ENCODE assay signal across 22 cellular contexts in the genomic region with DNA sequence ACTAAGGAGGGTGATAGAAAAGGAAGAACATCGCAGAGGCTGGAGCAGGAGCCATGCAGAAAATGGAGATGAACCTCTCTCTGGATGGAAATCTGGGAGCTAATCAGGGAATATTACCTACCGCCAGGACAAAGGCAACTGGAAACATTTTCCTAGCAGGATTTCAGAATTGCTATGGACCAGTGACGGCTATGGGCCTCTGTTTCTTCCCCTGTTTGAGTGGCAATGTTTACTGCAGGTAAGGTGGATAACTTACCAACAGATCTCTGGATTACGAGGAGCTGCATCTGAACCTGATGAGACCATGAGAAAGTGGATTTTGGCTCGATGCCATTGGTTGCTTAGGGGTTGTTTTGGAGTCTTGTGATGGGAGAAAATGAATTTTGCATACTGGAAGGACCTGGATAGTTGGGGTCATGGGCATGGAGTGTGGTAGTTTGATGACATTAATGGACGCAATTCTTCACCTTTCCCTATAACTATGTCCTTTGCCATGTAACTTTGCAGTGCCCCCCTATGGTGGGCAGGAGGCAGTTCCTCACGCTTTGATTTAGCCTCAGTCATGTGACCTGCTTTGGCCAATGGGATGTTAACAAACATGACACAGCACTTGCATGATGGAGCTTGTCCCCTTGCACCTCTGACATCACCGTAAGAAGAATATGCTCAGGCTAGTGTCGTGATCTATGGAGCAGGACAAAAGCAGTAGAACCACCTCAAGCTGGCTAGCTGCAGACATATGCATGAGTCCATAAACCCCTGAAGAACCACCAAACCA.
"Had no signal": no experiment of that assay in that cellular context is flagged by ENCODE, and none has a peak within 500 bp of the region (broad histone marks: within the 10 kb centered on the region; RNA-seq: fewer than 3 reads in every experiment).

No MANE protein-coding gene starts in this region.

- DNase-seq: activated CD4-positive, alpha-beta T cell treated with anti-CD3 and anti-CD28 coated beads, Interleukin-2, amount 10 ng/mL, durations not matched to agents 24 days and 14 days; activated effector memory CD4-positive, alpha-beta T cell treated with anti-CD3 and anti-CD28 coated beads, Interleukin-2, amount 50 U/mL, for 16 hours; amygdala; cerebellar nuclear complex; effector memory CD8-positive, alpha-beta T cell; glutamatergic neuron; left colon; mucosa of descending colon; naive thymus-derived CD8-positive, alpha-beta T cell; nucleus accumbens; stimulated activated CD4-positive, alpha-beta T cell treated with anti-CD3 and anti-CD28 coated beads, Interleukin-1b, Interleukin-23, amount 100 ng/mL, for 48 hours; stimulated activated naive CD4-positive, alpha-beta T cell; substantia nigra; T-cell; T1000 had no signal

- H3K27me3 ChIP-seq: right atrium auricular region had no signal

- H3K27me3 Mint-ChIP-seq: type B pancreatic cell had no signal

- H3K36me3 Mint-ChIP-seq: activated naive CD4-positive, alpha-beta T cell treated with anti-CD3 and anti-CD28 coated beads, Interleukin-2, amount 50 U/mL, for 72 hours; brain; T-cell; type B pancreatic cell had no signal

- H3K4me3 Mint-ChIP-seq: activated CD4-positive, alpha-beta T cell treated with anti-CD3 and anti-CD28 coated beads, Interleukin-2, amount 10 ng/mL, durations not matched to agents 24 days and 14 days; brain; dendritic cell treated with granulocyte-macrophage colony-stimulating factor and Interleukin-4, amounts not matched to agents 40 ng/mL and 50 ng/mL, for 4 days; effector memory CD8-positive, alpha-beta T cell; naive thymus-derived CD8-positive, alpha-beta T cell; T-cell; type B pancreatic cell had no signal

- H3K4me3 ChIP-seq: lung, mucosa of descending colon, right atrium auricular region had no signal

- H3K27ac Mint-ChIP-seq: activated CD4-positive, alpha-beta T cell treated with anti-CD3 and anti-CD28 coated beads, Interleukin-2, amount 10 ng/mL, durations not matched to agents 24 days and 14 days; activated naive CD4-positive, alpha-beta T cell treated with anti-CD3 and anti-CD28 coated beads, Interleukin-2, amount 50 U/mL, for 72 hours; brain; dendritic cell treated with granulocyte-macrophage colony-stimulating factor and Interleukin-4, amounts not matched to agents 40 ng/mL and 50 ng/mL, for 4 days; effector memory CD8-positive, alpha-beta T cell; naive thymus-derived CD8-positive, alpha-beta T cell; T-cell; type B pancreatic cell had no signal

- H3K9me3 Mint-ChIP-seq: activated CD4-positive, alpha-beta T cell treated with anti-CD3 and anti-CD28 coated beads, Interleukin-2, amount 10 ng/mL, durations not matched to agents 24 days and 14 days; effector memory CD8-positive, alpha-beta T cell had no signal

- H3K36me3 ChIP-seq: right atrium auricular region had no signal

- ATAC-seq: activated naive CD4-positive, alpha-beta T cell treated with anti-CD3 and anti-CD28 coated beads, Interleukin-2, amount 50 U/mL, for 72 hours; effector memory CD8-positive, alpha-beta T cell; esophagus mucosa; left colon; mucosa of descending colon; naive thymus-derived CD8-positive, alpha-beta T cell; T-cell had no signal

- H3K27ac ChIP-seq: right atrium auricular region had no signal
